11 cellular contexts compared by ENCODE assay signal in the genomic region with DNA sequence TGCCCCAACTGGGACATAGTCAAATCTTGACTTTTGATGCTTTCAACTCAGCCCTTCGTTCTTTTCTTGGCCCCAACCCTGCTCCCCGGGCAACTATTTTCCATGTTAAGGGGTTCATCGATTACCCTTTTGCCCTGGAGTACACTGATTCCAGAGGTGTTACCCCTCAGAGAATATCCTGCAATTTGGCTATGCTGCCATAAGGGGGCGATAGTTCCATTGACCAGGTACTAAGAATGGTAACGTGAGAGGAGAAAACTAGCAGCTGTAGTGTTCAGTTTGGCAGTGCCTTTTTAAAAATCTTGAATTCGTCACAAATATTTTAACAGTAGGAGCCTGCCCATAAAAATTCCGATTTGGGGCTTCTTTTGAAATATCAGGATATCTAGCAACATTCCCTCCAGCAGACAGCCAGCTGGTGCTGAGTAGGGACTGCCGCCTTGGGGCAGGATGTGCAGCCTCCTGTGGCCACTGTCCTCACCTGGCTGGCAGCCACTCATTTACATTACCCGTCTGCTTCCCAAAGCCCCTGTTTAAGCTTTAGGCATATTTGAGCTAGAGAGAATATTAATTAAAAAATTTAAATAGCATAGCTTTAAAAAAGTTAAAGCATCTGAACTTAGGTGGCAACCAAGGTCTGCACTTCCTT.
DNase-seq lines count a peak whose midpoint lies in the region; ATAC-seq and TF ChIP-seq lines count a peak whose summit lies in the region.
"Had no signal": no experiment of that assay in that cellular context is flagged by ENCODE, and none has a peak within 500 bp of the region (broad histone marks: within the 10 kb centered on the region; RNA-seq: fewer than 3 reads in every experiment).

No MANE protein-coding gene starts in this region.

- H3K27me3 Mint-ChIP-seq in activated CD4-positive, alpha-beta T cell treated with anti-CD3 and anti-CD28 coated beads for 36 hours = peaks cover 4% of the 10 kb centered on the region
- H3K27me3 Mint-ChIP-seq in activated CD8-positive, alpha-beta T cell treated with anti-CD3 and anti-CD28 coated beads, Interleukin-2, amount 10 ng/mL, durations not matched to agents 7 days and 5 days (ENCODE audit: low read depth) = no peaks in the 10 kb centered on the region
- peaks cover 37% of the 10 kb centered on the region for H3K27me3 Mint-ChIP-seq in nephron progenitor cell (ENCODE audit: low read depth, poor library complexity)

- no peaks in the 10 kb centered on the region for H3K4me1 ChIP-seq in Karpas-422 (ENCODE audit: low read length)
- H3K4me1 ChIP-seq: sigmoid colon had no signal

- H2AFZ ChIP-seq in Karpas-422 (ENCODE audit: low read length) = no peak overlapping the region

- no peaks in the 10 kb centered on the region for H3K27me3 ChIP-seq in Karpas-422 (ENCODE audit: low read length)

- H3K9ac ChIP-seq in Karpas-422 (ENCODE audit: low read length) = no peak overlapping the region

- no peak overlapping the region for H3K4me3 Mint-ChIP-seq in activated CD4-positive, alpha-beta T cell treated with anti-CD3 and anti-CD28 coated beads for 36 hours
- H3K4me3 Mint-ChIP-seq in activated CD8-positive, alpha-beta T cell treated with anti-CD3 and anti-CD28 coated beads, Interleukin-2, amount 10 ng/mL, durations not matched to agents 7 days and 5 days = no peak overlapping the region
- no peak overlapping the region for H3K4me3 Mint-ChIP-seq in nephron progenitor cell

- no peaks in the 10 kb centered on the region for H3K9me2 ChIP-seq in Karpas-422 (replicated peaks; ENCODE audit: insufficient read depth, low read length)

- POLR2A ChIA-PET in activated CD4-positive, alpha-beta T cell treated with anti-CD3 and anti-CD28 coated beads for 36 hours (lab: Charles Lee) = no interaction called here
- POLR2A ChIA-PET in activated CD8-positive, alpha-beta T cell treated with anti-CD3 and anti-CD28 coated beads, Interleukin-2, amount 10 ng/mL, durations not matched to agents 7 days and 5 days (lab: Charles Lee) = no interaction called here

- no peaks in the 10 kb centered on the region for H3K9me3 Mint-ChIP-seq in activated CD4-positive, alpha-beta T cell treated with anti-CD3 and anti-CD28 coated beads for 36 hours (ENCODE audit: low read depth)
- H3K9me3 Mint-ChIP-seq in activated CD8-positive, alpha-beta T cell treated with anti-CD3 and anti-CD28 coated beads, Interleukin-2, amount 10 ng/mL, durations not matched to agents 7 days and 5 days (ENCODE audit: insufficient read depth) = no peaks in the 10 kb centered on the region
- peaks cover 8% of the 10 kb centered on the region for H3K9me3 Mint-ChIP-seq in nephron progenitor cell

- ATAC-seq in activated CD4-positive, alpha-beta T cell treated with anti-CD3 and anti-CD28 coated beads for 36 hours = no peak
- ATAC-seq in activated CD8-positive, alpha-beta T cell treated with anti-CD3 and anti-CD28 coated beads, Interleukin-2, amount 10 ng/mL, durations not matched to agents 7 days and 5 days = no peak
- no peak for ATAC-seq in HG03196 (IDR thresholded peaks at IDR 0.05; ENCODE audit: unreplicated experiment)

- peaks cover 4% of the 10 kb centered on the region; the same call in 1 of the 2 replicates for H3K9me3 ChIP-seq in Karpas-422 (ENCODE audit: low read length)
- H3K9me3 ChIP-seq: thoracic aorta had no signal

- peak; percentile 56 for DNase-seq in activated CD4-positive, alpha-beta T cell treated with anti-CD3 and anti-CD28 coated beads for 36 hours
- DNase-seq in activated CD4-positive, alpha-beta T cell treated with anti-CD3 and anti-CD28 coated beads, Interleukin-2, amount 50 U/mL, for 1 hour = no peak
- DNase-seq in Karpas-422 (peak; percentile 80), nephron progenitor cell (peak; percentile 36), hepatic stellate cell (ENCODE audit: low spot score) (no peak), amniotic stem cell (lab: John Stamatoyannopoulos, UW) (no peak)
- DNase-seq in activated CD8-positive, alpha-beta T cell treated with anti-CD3 and anti-CD28 coated beads, Interleukin-2, amount 10 ng/mL, durations not matched to agents 7 days and 5 days = peak; percentile 24
- DNase-seq: SHP77, sigmoid colon had no signal

- no peak overlapping the region for H3K27ac Mint-ChIP-seq in activated CD4-positive, alpha-beta T cell treated with anti-CD3 and anti-CD28 coated beads for 36 hours
- H3K27ac Mint-ChIP-seq in activated CD8-positive, alpha-beta T cell treated with anti-CD3 and anti-CD28 coated beads, Interleukin-2, amount 10 ng/mL, durations not matched to agents 7 days and 5 days = no peak overlapping the region
- H3K27ac Mint-ChIP-seq in nephron progenitor cell = no peak overlapping the region

- H3K27ac ChIP-seq in Karpas-422 (ENCODE audit: low read length) = no peak overlapping the region
- H3K27ac ChIP-seq: sigmoid colon, thoracic aorta had no signal

- H3K36me3 Mint-ChIP-seq in activated CD4-positive, alpha-beta T cell treated with anti-CD3 and anti-CD28 coated beads for 36 hours (ENCODE audit: low read depth) = no peaks in the 10 kb centered on the region
- no peaks in the 10 kb centered on the region for H3K36me3 Mint-ChIP-seq in activated CD8-positive, alpha-beta T cell treated with anti-CD3 and anti-CD28 coated beads, Interleukin-2, amount 10 ng/mL, durations not matched to agents 7 days and 5 days (ENCODE audit: low read depth)
- H3K36me3 Mint-ChIP-seq in nephron progenitor cell (ENCODE audit: low read depth) = no peaks in the 10 kb centered on the region

- peak; percentile 41 for TF ChIP-seq CTCF in nephron progenitor cell (IDR thresholded peaks at IDR 0.05)

- CTCF ChIA-PET in activated CD4-positive, alpha-beta T cell treated with anti-CD3 and anti-CD28 coated beads for 36 hours (lab: Charles Lee) = interaction anchor here (0.6 to 1.8 kb wide), 5 partner anchors 23 to 353 kb away, joined by 3 to 14 read pairs (median 3); no protein-coding TSS in a partner anchor
- CTCF ChIA-PET in activated CD8-positive, alpha-beta T cell treated with anti-CD3 and anti-CD28 coated beads, Interleukin-2, amount 10 ng/mL, durations not matched to agents 7 days and 5 days (lab: Charles Lee) = interaction anchor here (0.7 to 1.1 kb wide), 4 partner anchors 9 to 643 kb away, joined by 3 to 6 read pairs (median 3); no protein-coding TSS in a partner anchor

- no peaks in the 10 kb centered on the region for H4K20me1 ChIP-seq in Karpas-422 (ENCODE audit: insufficient read depth, low read depth, low read length)

- no peaks in the 10 kb centered on the region for H3K4me1 Mint-ChIP-seq in activated CD4-positive, alpha-beta T cell treated with anti-CD3 and anti-CD28 coated beads for 36 hours
- no peaks in the 10 kb centered on the region for H3K4me1 Mint-ChIP-seq in activated CD8-positive, alpha-beta T cell treated with anti-CD3 and anti-CD28 coated beads, Interleukin-2, amount 10 ng/mL, durations not matched to agents 7 days and 5 days (ENCODE audit: low read depth)
- H3K4me1 Mint-ChIP-seq in nephron progenitor cell = no peaks in the 10 kb centered on the region

- no peak overlapping the region for H3K4me3 ChIP-seq in Karpas-422 (ENCODE audit: low read length)
- H3K4me3 ChIP-seq: sigmoid colon, thoracic aorta had no signal

- intact Hi-C loops in activated CD4-positive, alpha-beta T cell treated with anti-CD3 and anti-CD28 coated beads for 36 hours (cut with DNase I, micrococcal nuclease) = loop anchor here (1.0 to 5.0 kb wide), 2 partner anchors 350 to 352 kb away; no protein-coding TSS in a partner anchor

- H3K36me3 ChIP-seq in Karpas-422 (ENCODE audit: insufficient read depth, low read length) = no peaks in the 10 kb centered on the region
- H3K36me3 ChIP-seq: sigmoid colon, thoracic aorta had no signal

- H3K79me2 ChIP-seq in Karpas-422 (ENCODE audit: low read length) = no peaks in the 10 kb centered on the region

- no peak overlapping the region for H3K4me2 ChIP-seq in Karpas-422 (ENCODE audit: low read depth, low read length, poor library complexity, severe bottlenecking)

Comparison
In these comparisons a context has a peak if more than half of its experiments do, and no peak if none do; other contexts are left out.
1. DNase-seq: peak in activated CD4-positive, alpha-beta T cell treated with anti-CD3 and anti-CD28 coated beads for 36 hours (single experiment), Karpas-422 (single experiment), activated CD8-positive, alpha-beta T cell treated with anti-CD3 and anti-CD28 coated beads, Interleukin-2, amount 10 ng/mL, durations not matched to agents 7 days and 5 days (single experiment) and nephron progenitor cell (single experiment); none in activated CD4-positive, alpha-beta T cell treated with anti-CD3 and anti-CD28 coated beads, Interleukin-2, amount 50 U/mL, for 1 hour (single experiment), hepatic stellate cell (single experiment) and amniotic stem cell (single experiment).